8 cellular contexts compared by ENCODE assay signal in genomic region chr13:97975851-97976550, GRCh38. TPM values are rescaled to one million over a fixed set of nuclear protein-coding genes. Genes with fewer than 3 reads are reported as not detected.
DNase-seq lines count a peak whose midpoint lies in the region; ATAC-seq and TF ChIP-seq lines count a peak whose summit lies in the region.

No MANE protein-coding gene starts in this region.

- H3K27me3 Mint-ChIP-seq in progenitor cell of endocrine pancreas, result no peaks in the 10 kb centered on the region

- peak overlapping the region; percentile 98 for H3K27ac Mint-ChIP-seq in progenitor cell of endocrine pancreas

- intact Hi-C loops in left ventricle myocardium superior (cut with micrococcal nuclease), result no loop called here

- H3K36me3 Mint-ChIP-seq in progenitor cell of endocrine pancreas (ENCODE audit: insufficient read depth), result peaks cover 1% of the 10 kb centered on the region

- DNase-seq in NCI-H1436 treated with DMSO at 0.1 percent for 48 hours (lab: John Stamatoyannopoulos, UW), result peak; percentile 20
- peak; percentile 26 to 93 (median 85) for DNase-seq in T-helper 1 cell
- DNase-seq in amniotic stem cell (lab: John Stamatoyannopoulos, UW), result peak; percentile 89
- peak; percentile 96 for DNase-seq in left ventricle myocardium superior
- peak; percentile 88 for DNase-seq in progenitor cell of endocrine pancreas (ENCODE audit: low spot score, unreplicated experiment)
- DNase-seq in ureter (ENCODE audit: low spot score), result peak; percentile 53

- H3K9me3 Mint-ChIP-seq in progenitor cell of endocrine pancreas (ENCODE audit: low read depth), result no peaks in the 10 kb centered on the region

- H3K4me3 Mint-ChIP-seq in progenitor cell of endocrine pancreas (ENCODE audit: low read depth), result peak overlapping the region; percentile 89

- ATAC-seq in GM18499 (IDR thresholded peaks at IDR 0.05; ENCODE audit: insufficient read depth, unreplicated experiment) (peak; percentile 60), HG02852 (IDR thresholded peaks at IDR 0.05; ENCODE audit: unreplicated experiment) (peak; percentile 88), left ventricle myocardium superior (peak; percentile 99)

- TF ChIP-seq CTCF in progenitor cell of endocrine pancreas (IDR thresholded peaks at IDR 0.05; ENCODE audit: unreplicated experiment), result no peak

- H3K4me1 Mint-ChIP-seq in progenitor cell of endocrine pancreas (ENCODE audit: low read depth), result peaks cover 17% of the 10 kb centered on the region

RNA-seq across cellular contexts. Expression of gene IPO5, which starts 22.5 kb away (rescaled TPM):
- total RNA-seq in left ventricle myocardium superior, result 98.6 TPM
- total RNA-seq in progenitor cell of endocrine pancreas, result 202 and 208 TPM in 2 replicates
- 119 TPM for total RNA-seq in ureter

Comparison
In these comparisons a context has a peak if more than half of its experiments do, and no peak if none do; other contexts are left out.
1. Peak in every context shown above with its lines: DNase-seq and ATAC-seq.
2. DNase-seq: peak in every context shown above with its lines; median percentile 96 in left ventricle myocardium superior; 89 in amniotic stem cell; 88 in progenitor cell of endocrine pancreas; 85 in T-helper 1 cell; 53 in ureter; 20 in NCI-H1436 treated with DMSO at 0.1 percent for 48 hours.